Comparison of ENCODE assay signal across 17 cellular contexts in the genomic region with DNA sequence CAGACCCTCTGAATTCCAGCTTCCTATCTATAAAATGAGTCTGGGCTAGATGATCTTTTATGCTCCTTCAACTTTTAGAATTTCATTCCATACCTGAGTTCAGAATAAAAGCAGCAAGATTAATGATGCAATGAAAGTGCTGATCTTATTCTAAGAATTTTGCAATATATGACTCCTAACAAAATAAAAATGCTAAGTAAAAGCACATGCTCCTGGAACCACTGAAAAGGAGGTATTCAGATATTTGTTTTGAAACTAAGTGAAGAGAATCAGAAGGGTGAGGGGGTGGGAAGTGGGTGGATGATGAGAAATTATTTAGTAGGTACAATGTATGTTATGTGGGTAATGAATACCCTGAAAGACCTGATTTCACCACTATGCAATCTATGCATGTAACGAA.
DNase-seq lines count a peak whose midpoint lies in the region; ATAC-seq and TF ChIP-seq lines count a peak whose summit lies in the region.
"Had no signal": no experiment of that assay in that cellular context is flagged by ENCODE, and none has a peak within 500 bp of the region (broad histone marks: within the 10 kb centered on the region; RNA-seq: fewer than 3 reads in every experiment).

No MANE protein-coding gene starts in this region.

- TF ChIP-seq CTCF in foreskin fibroblast (IDR thresholded peaks at IDR 0.05; ENCODE audit: low read depth, low read length) (no peak), BE2C (IDR thresholded peaks at IDR 0.05; ENCODE audit: low read depth, low read length) (no peak)

- peak; percentile 31 for DNase-seq in activated naive CD4-positive, alpha-beta T cell treated with anti-CD3 and anti-CD28 coated beads, Interleukin-2, amount 50 U/mL, for 16 hours
- no peak for DNase-seq in activated naive CD4-positive, alpha-beta T cell (lab: John Stamatoyannopoulos, UW)
- DNase-seq in adipocyte (ENCODE audit: low read depth) (peak; percentile 80), foreskin fibroblast (peak; percentile 19 to 61), BE2C (no peak)
- DNase-seq in activated CD4-positive, alpha-beta T cell treated with anti-CD3 and anti-CD28 coated beads, Interleukin-2, amount 10 ng/mL, durations not matched to agents 24 days and 14 days: no peak
- DNase-seq in activated T-cell treated with anti-CD3 and anti-CD28 coated beads, Interleukin-2, amount 50 U/mL, for 72 hours: no peak
- no peak for DNase-seq in stimulated activated naive CD8-positive, alpha-beta T cell treated with anti-CD3 and anti-CD28 coated beads, Interleukin-15, Interleukin-2, amounts not matched to agents 100 U/mL and 50 U/mL, for 24 hours
- DNase-seq: CD4-positive, alpha-beta memory T cell; EL; GOT3; NCI-H1092 treated with DMSO at 0.1 percent for 48 hours; NCI-H146; NCI-H2081; Peyer's patch had no signal

- H3K27me3 Mint-ChIP-seq in activated CD4-positive, alpha-beta T cell treated with anti-CD3 and anti-CD28 coated beads, Interleukin-2, amount 10 ng/mL, durations not matched to agents 24 days and 14 days: no peaks in the 10 kb centered on the region
- H3K27me3 Mint-ChIP-seq in activated T-cell treated with anti-CD3 and anti-CD28 coated beads, Interleukin-2, amount 50 U/mL, for 72 hours (ENCODE audit: low read depth): no peaks in the 10 kb centered on the region
- H3K27me3 Mint-ChIP-seq: CD4-positive, alpha-beta memory T cell had no signal

- H3K27ac Mint-ChIP-seq in activated CD4-positive, alpha-beta T cell treated with anti-CD3 and anti-CD28 coated beads, Interleukin-2, amount 10 ng/mL, durations not matched to agents 24 days and 14 days: no peak overlapping the region
- no peak overlapping the region for H3K27ac Mint-ChIP-seq in activated T-cell treated with anti-CD3 and anti-CD28 coated beads, Interleukin-2, amount 50 U/mL, for 72 hours
- H3K27ac Mint-ChIP-seq: CD4-positive, alpha-beta memory T cell had no signal

- ATAC-seq in activated T-cell treated with anti-CD3 and anti-CD28 coated beads, Interleukin-2, amount 50 U/mL, for 72 hours (replicated peaks in 1 of 2): no peak
- ATAC-seq in stimulated activated naive CD8-positive, alpha-beta T cell treated with anti-CD3 and anti-CD28 coated beads, Interleukin-15, Interleukin-2, amounts not matched to agents 100 U/mL and 50 U/mL, for 24 hours: no peak
- ATAC-seq: K562 had no signal

- H3K4me1 Mint-ChIP-seq in activated CD4-positive, alpha-beta T cell treated with anti-CD3 and anti-CD28 coated beads, Interleukin-2, amount 10 ng/mL, durations not matched to agents 24 days and 14 days: peaks cover 22% of the 10 kb centered on the region
- peaks cover 29% of the 10 kb centered on the region for H3K4me1 Mint-ChIP-seq in activated T-cell treated with anti-CD3 and anti-CD28 coated beads, Interleukin-2, amount 50 U/mL, for 72 hours (ENCODE audit: low read depth)

- no peaks in the 10 kb centered on the region for H3K27me3 ChIP-seq in adipocyte (replicated peaks; ENCODE audit: control insufficient read depth, insufficient read depth, low read length)
- no peaks in the 10 kb centered on the region for H3K27me3 ChIP-seq in BE2C
- H3K27me3 ChIP-seq: BLaER1, Peyer's patch had no signal

- no peak overlapping the region for H3K4me3 Mint-ChIP-seq in activated CD4-positive, alpha-beta T cell treated with anti-CD3 and anti-CD28 coated beads, Interleukin-2, amount 10 ng/mL, durations not matched to agents 24 days and 14 days
- no peak overlapping the region for H3K4me3 Mint-ChIP-seq in activated T-cell treated with anti-CD3 and anti-CD28 coated beads, Interleukin-2, amount 50 U/mL, for 72 hours
- H3K4me3 Mint-ChIP-seq: CD4-positive, alpha-beta memory T cell had no signal

- H3K9me3 ChIP-seq in adipocyte (ENCODE audit: control insufficient read depth, low read length) (no peaks in the 10 kb centered on the region), BE2C (no peaks in the 10 kb centered on the region)
- H3K9me3 ChIP-seq: BLaER1, Peyer's patch had no signal

- intact Hi-C loops in activated CD4-positive, alpha-beta T cell treated with anti-CD3 and anti-CD28 coated beads, Interleukin-2, amount 10 ng/mL, durations not matched to agents 24 days and 14 days (cut with micrococcal nuclease): no loop called here

- no peak overlapping the region for H3K9ac ChIP-seq in adipocyte (ENCODE audit: low read length)
- H3K9ac ChIP-seq: BLaER1 had no signal

- H3K4me3 ChIP-seq in adipocyte (ENCODE audit: low read length): no peak overlapping the region
- H3K4me3 ChIP-seq in foreskin fibroblast (ENCODE audit: low read depth in 1 of 2, low read length in 2 of 2): no peak overlapping the region
- H3K4me3 ChIP-seq in BE2C (ENCODE audit: low read depth, low read length): no peak overlapping the region
- H3K4me3 ChIP-seq: BLaER1, K562, Peyer's patch had no signal

- H3K36me3 ChIP-seq in adipocyte (ENCODE audit: control insufficient read depth, insufficient read depth, low read length, severe bottlenecking) (no peaks in the 10 kb centered on the region), BE2C (no peaks in the 10 kb centered on the region; the same call in 1 of the 2 replicates)
- H3K36me3 ChIP-seq: BLaER1, Peyer's patch had no signal

- peaks cover 6% of the 10 kb centered on the region for H3K36me3 Mint-ChIP-seq in activated CD4-positive, alpha-beta T cell treated with anti-CD3 and anti-CD28 coated beads, Interleukin-2, amount 10 ng/mL, durations not matched to agents 24 days and 14 days (ENCODE audit: low read depth)
- H3K36me3 Mint-ChIP-seq in activated T-cell treated with anti-CD3 and anti-CD28 coated beads, Interleukin-2, amount 50 U/mL, for 72 hours (ENCODE audit: insufficient read depth in 2 of 2): peaks cover 2 to 3% of the 10 kb centered on the region in 2 donors

- H3K4me1 ChIP-seq in adipocyte (ENCODE audit: control insufficient read depth, insufficient read depth, low read length) (peaks cover 39% of the 10 kb centered on the region), BE2C (peaks cover 6% of the 10 kb centered on the region)
- H3K4me1 ChIP-seq: BLaER1, Peyer's patch had no signal

- H3K9me3 Mint-ChIP-seq in activated CD4-positive, alpha-beta T cell treated with anti-CD3 and anti-CD28 coated beads, Interleukin-2, amount 10 ng/mL, durations not matched to agents 24 days and 14 days: peaks cover 8% of the 10 kb centered on the region
- peaks cover 0 to 2% of the 10 kb centered on the region in 2 donors for H3K9me3 Mint-ChIP-seq in activated T-cell treated with anti-CD3 and anti-CD28 coated beads, Interleukin-2, amount 50 U/mL, for 72 hours
- H3K9me3 Mint-ChIP-seq: CD4-positive, alpha-beta memory T cell had no signal

Comparison
In these comparisons a context has a peak if more than half of its experiments do, and no peak if none do; other contexts are left out.
1. DNase-seq: peak in activated naive CD4-positive, alpha-beta T cell treated with anti-CD3 and anti-CD28 coated beads, Interleukin-2, amount 50 U/mL, for 16 hours (single experiment), adipocyte (single experiment) and foreskin fibroblast (2 of 2); none in activated naive CD4-positive, alpha-beta T cell (0 of 4), BE2C (single experiment), activated CD4-positive, alpha-beta T cell treated with anti-CD3 and anti-CD28 coated beads, Interleukin-2, amount 10 ng/mL, durations not matched to agents 24 days and 14 days (single experiment), activated T-cell treated with anti-CD3 and anti-CD28 coated beads, Interleukin-2, amount 50 U/mL, for 72 hours (0 of 2) and stimulated activated naive CD8-positive, alpha-beta T cell treated with anti-CD3 and anti-CD28 coated beads, Interleukin-15, Interleukin-2, amounts not matched to agents 100 U/mL and 50 U/mL, for 24 hours (single experiment).